ENCODE assay signal across 18 cellular contexts in genomic region chr2:206615417-206616089, GRCh38. TPM values are rescaled to one million over a fixed set of nuclear protein-coding genes. Genes with fewer than 3 reads are reported as not detected.
DNase-seq lines count a peak whose midpoint lies in the region; ATAC-seq, FAIRE-seq and TF ChIP-seq lines count a peak whose summit lies in the region.
"Had no signal": no experiment of that assay in that cellular context is flagged by ENCODE, and none has a peak within 500 bp of the region (broad histone marks: within the 10 kb centered on the region; RNA-seq: fewer than 3 reads in every experiment).

No MANE protein-coding gene starts in this region.

- in situ Hi-C loops in HepG2 (cut with HindIII; ENCODE audit: extremely low pct_ligation_motif_present, low pct_unique_long_range_greater_than_20kb), result no loop called here

- TF ChIP-seq CTCF in HepG2 (CRISPR knock-in tag; IDR thresholded peaks at IDR 0.05) (no peak), right lobe of liver (IDR thresholded peaks at IDR 0.05) (no peak), heart right ventricle (IDR thresholded peaks at IDR 0.05) (no peak), foreskin fibroblast (IDR thresholded peaks at IDR 0.05; ENCODE audit: low read depth, low read length) (no peak), progenitor cell of endocrine pancreas (IDR thresholded peaks at IDR 0.05; ENCODE audit: unreplicated experiment) (no peak)
- no peak for TF ChIP-seq CTCF in activated CD8-positive, alpha-beta T cell treated with anti-CD3 and anti-CD28 coated beads for 36 hours (IDR thresholded peaks at IDR 0.05)

- H3K36me3 ChIP-seq in HepG2 (replicated peaks in 1 of 2; ENCODE audit: control insufficient read depth in 1 of 2, insufficient read depth in 2 of 2, low read length in 2 of 2) (no peaks in the 10 kb centered on the region), right lobe of liver (no peaks in the 10 kb centered on the region), heart right ventricle (peaks cover 0 to 10% (median 0%) of the 10 kb centered on the region in 9 donors)
- H3K36me3 ChIP-seq: Peyer's patch had no signal

- TF ChIP-seq EP300 in HepG2 (IDR thresholded peaks at IDR 0.05; ENCODE audit: low read depth in 2 of 2, low read length in 2 of 2), result no peak
- TF ChIP-seq EP300 in HepG2 (CRISPR knock-in tag; IDR thresholded peaks at IDR 0.05; ENCODE audit: borderline replicate concordance), result no peak

- H3K9me3 Mint-ChIP-seq in activated CD8-positive, alpha-beta T cell treated with anti-CD3 and anti-CD28 coated beads for 36 hours, result no peaks in the 10 kb centered on the region
- H3K9me3 Mint-ChIP-seq in progenitor cell of endocrine pancreas (ENCODE audit: low read depth), result peaks cover 2% of the 10 kb centered on the region
- H3K9me3 Mint-ChIP-seq: H9 had no signal

- H3K36me3 Mint-ChIP-seq in activated CD8-positive, alpha-beta T cell treated with anti-CD3 and anti-CD28 coated beads for 36 hours (ENCODE audit: low read depth), result no peaks in the 10 kb centered on the region
- no peaks in the 10 kb centered on the region for H3K36me3 Mint-ChIP-seq in progenitor cell of endocrine pancreas (ENCODE audit: insufficient read depth)

- H3K27me3 ChIP-seq in HepG2 (ENCODE audit: control insufficient read depth in 1 of 2, insufficient read depth in 2 of 2, low read length in 2 of 2) (peaks cover 0 to 5% of the 10 kb centered on the region in 2 experiments; a peak in 1 of 5 replicates), right lobe of liver (no peaks in the 10 kb centered on the region), heart right ventricle (no peaks in the 10 kb centered on the region)
- H3K27me3 ChIP-seq: Peyer's patch had no signal

- 40% methylated on average over 7 of the region's 7 CpGs for WGBS in HepG2 (ENCODE audit: low lambda C conversion rate)
- 68% methylated on average over 4 of the region's 7 CpGs for WGBS in right lobe of liver (ENCODE audit: insufficient coverage, low coverage, low lambda C conversion rate, missing lambda C conversion rate)
- 68 to 72% methylated on average over 7 of the region's 7 CpGs for WGBS in heart right ventricle, 2 donors

- H3K4me3 ChIP-seq in HepG2 (replicated peaks in 1 of 3; ENCODE audit: insufficient read depth in 1 of 3, low read depth in 2 of 3, low read length in 3 of 3), result no peak overlapping the region
- no peak overlapping the region for H3K4me3 ChIP-seq in right lobe of liver
- H3K4me3 ChIP-seq in heart right ventricle, result no peak overlapping the region
- no peak overlapping the region for H3K4me3 ChIP-seq in foreskin fibroblast (ENCODE audit: low read depth in 1 of 2, low read length in 2 of 2)
- H3K4me3 ChIP-seq: Peyer's patch had no signal

- CTCF ChIA-PET in HepG2 (lab: Yijun Ruan, JAX; ENCODE audit: low intra/inter-chr PET ratio, low total read pairs), result no interaction called here
- CTCF ChIA-PET in activated CD8-positive, alpha-beta T cell treated with anti-CD3 and anti-CD28 coated beads for 36 hours (lab: Charles Lee), result no interaction called here

- H3K4me1 ChIP-seq in HepG2 (ENCODE audit: insufficient read depth, low read length) (no peaks in the 10 kb centered on the region), right lobe of liver (no peaks in the 10 kb centered on the region), heart right ventricle (peaks cover 0 to 12% (median 0%) of the 10 kb centered on the region in 9 donors)
- H3K4me1 ChIP-seq: Peyer's patch had no signal

- POLR2A ChIA-PET in HepG2 (lab: Yijun Ruan, JAX), result no interaction called here
- POLR2A ChIA-PET in activated CD8-positive, alpha-beta T cell treated with anti-CD3 and anti-CD28 coated beads for 36 hours (lab: Charles Lee), result no interaction called here

- H3K27me3 Mint-ChIP-seq in activated CD8-positive, alpha-beta T cell treated with anti-CD3 and anti-CD28 coated beads for 36 hours, result peaks cover 7% of the 10 kb centered on the region
- H3K27me3 Mint-ChIP-seq in progenitor cell of endocrine pancreas, result no peaks in the 10 kb centered on the region

- BruUV-seq in HepG2 (replicated peaks; lab: Mats Ljungman, UMichigan), result no TSS peak

- H2AFZ ChIP-seq in HepG2 (ENCODE audit: low read length), result no peak overlapping the region

- H3K79me2 ChIP-seq in HepG2 (ENCODE audit: insufficient read depth, low read length), result no peaks in the 10 kb centered on the region

- TF ChIP-seq POLR2A in HepG2 (IDR thresholded peaks at IDR 0.05; ENCODE audit: insufficient read depth in 1 of 2, low read depth in 2 of 2, low read length in 2 of 2), result no peak
- no peak for TF ChIP-seq POLR2A in right lobe of liver (IDR thresholded peaks at IDR 0.05)

- no peak for TF ChIP-seq RAD21 in HepG2 (CRISPR knock-in tag; IDR thresholded peaks at IDR 0.05)

- no peaks in the 10 kb centered on the region for H3K9me3 ChIP-seq in HepG2 (ENCODE audit: low read length)
- H3K9me3 ChIP-seq in right lobe of liver, result no peaks in the 10 kb centered on the region
- H3K9me3 ChIP-seq in heart right ventricle, result no peaks in the 10 kb centered on the region
- H3K9me3 ChIP-seq: Peyer's patch had no signal

- FAIRE-seq in HepG2 (lab: Jason Lieb, UNC), result no peak
- FAIRE-seq: GM19239 had no signal

- no peak overlapping the region for H3K4me2 ChIP-seq in HepG2 (ENCODE audit: low read depth, low read length)

- no peak overlapping the region for H3K4me3 Mint-ChIP-seq in activated CD8-positive, alpha-beta T cell treated with anti-CD3 and anti-CD28 coated beads for 36 hours
- no peak overlapping the region for H3K4me3 Mint-ChIP-seq in progenitor cell of endocrine pancreas (ENCODE audit: low read depth)

- intact Hi-C loops in HepG2 (cut with micrococcal nuclease; ENCODE audit: unreplicated experiment), result no loop called here
- intact Hi-C loops in right lobe of liver (cut with DNase I), result no loop called here
- intact Hi-C loops in heart right ventricle (cut with DNase I), result no loop called here
- intact Hi-C loops in activated CD8-positive, alpha-beta T cell treated with anti-CD3 and anti-CD28 coated beads for 36 hours (cut with micrococcal nuclease), result no loop called here

- DNase-seq in HepG2 (ENCODE audit: low spot score) (peak; percentile 13), right lobe of liver (no peak), RPMI7951 (ENCODE audit: low read depth) (peak; percentile 17), heart right ventricle (no peak), foreskin fibroblast (no peak), progenitor cell of endocrine pancreas (ENCODE audit: low spot score, unreplicated experiment) (no peak)
- no peak for DNase-seq in activated CD8-positive, alpha-beta T cell treated with anti-CD3 and anti-CD28 coated beads for 36 hours
- DNase-seq: C1 segment of cervical spinal cord, DMS153, H9, NCI-H1417 treated with DMSO at 0.1 percent for 48 hours, NCI-H1930, NCI-H510A, NCI-H82, Peyer's patch, SIG-M5 had no signal

- ATAC-seq in HepG2 (peak; percentile 98), right lobe of liver (no peak), heart right ventricle (peak in 6 of 8 donors; percentile 54 to 66 (median 61))
- ATAC-seq in activated CD8-positive, alpha-beta T cell treated with anti-CD3 and anti-CD28 coated beads for 36 hours, result no peak

- H3K27ac Mint-ChIP-seq in activated CD8-positive, alpha-beta T cell treated with anti-CD3 and anti-CD28 coated beads for 36 hours, result no peak overlapping the region
- H3K27ac Mint-ChIP-seq in progenitor cell of endocrine pancreas, result no peak overlapping the region

- H3K27ac ChIP-seq in HepG2 (ENCODE audit: extremely low read length, insufficient read depth, low read length) (no peak overlapping the region), right lobe of liver (no peak overlapping the region), heart right ventricle (peak overlapping the region in 6 of 10 donors; percentile 23 to 75 (median 52))
- H3K27ac ChIP-seq: Peyer's patch had no signal

- no peaks in the 10 kb centered on the region for H4K20me1 ChIP-seq in HepG2 (ENCODE audit: insufficient read depth, low read length)

- no peak overlapping the region for H3K9ac ChIP-seq in HepG2 (ENCODE audit: insufficient read depth, low read depth, low read length)

- no peaks in the 10 kb centered on the region for H3K4me1 Mint-ChIP-seq in activated CD8-positive, alpha-beta T cell treated with anti-CD3 and anti-CD28 coated beads for 36 hours (ENCODE audit: low read depth)
- peaks cover 5% of the 10 kb centered on the region for H3K4me1 Mint-ChIP-seq in progenitor cell of endocrine pancreas (ENCODE audit: low read depth)

TF ChIP-seq in HepG2, 621 proteins besides CTCF, POLR2A, EP300 and RAD21 (continues in another document):
- no peak for TF ChIP-seq REPIN1 (CRISPR knock-in tag; IDR thresholded peaks at IDR 0.05; ENCODE audit: borderline replicate concordance, low read depth)
- no peak for TF ChIP-seq BCL6 (CRISPR knock-in tag; IDR thresholded peaks at IDR 0.05)
- no peak for TF ChIP-seq MTF1 (CRISPR knock-in tag; IDR thresholded peaks at IDR 0.05)
- TF ChIP-seq HNRNPL (IDR thresholded peaks at IDR 0.05; ENCODE audit: low read depth, low read length), result no peak

RNA-seq across cellular contexts. Expression of gene FAM237A, which starts 26.7 kb away (rescaled TPM):
- total RNA-seq in HepG2 (2016; rRNA removed; fragmentation: Illumina TruSeq; extraction: Trizol), result not detected in 2 replicates
- not detected in 2 replicates for total RNA-seq in HepG2 (2016; cell fraction: cytosol; rRNA removed; fragmentation: Illumina TruSeq; extraction: Trizol; ENCODE audit: low read depth)
- not detected in 2 replicates for total RNA-seq in HepG2 (2016; cell fraction: insoluble cytoplasmic fraction; rRNA removed; fragmentation: Illumina TruSeq; extraction: Trizol)
- not detected in 2 replicates for total RNA-seq in HepG2 (2016; cell fraction: membrane; rRNA removed; fragmentation: Illumina TruSeq; extraction: Trizol)
- total RNA-seq in HepG2 (2016; cell fraction: nucleus; rRNA removed; fragmentation: Illumina TruSeq; extraction: Trizol), result not detected in 2 replicates
- not detected in 2 replicates for polyA plus RNA-seq in HepG2 (2011; rRNA removed)
- polyA plus RNA-seq in HepG2 (2011; cell fraction: cytosol; rRNA removed), result not detected in 2 replicates
- polyA plus RNA-seq in HepG2 (2011; cell fraction: nucleus; rRNA removed), result not detected in 2 replicates
- not detected in 2 replicates for polyA plus RNA-seq in HepG2 (2012)
- polyA plus RNA-seq in HepG2 (2016; cell fraction: cytosol; fragmentation: Illumina TruSeq; extraction: Trizol; ENCODE audit: low read depth), result not detected in 2 replicates
- not detected in 2 replicates for polyA plus RNA-seq in HepG2 (2016; cell fraction: insoluble cytoplasmic fraction; fragmentation: Illumina TruSeq; extraction: Trizol; ENCODE audit: low read depth)
- not detected in 2 replicates for polyA plus RNA-seq in HepG2 (2016; cell fraction: membrane; fragmentation: Illumina TruSeq; extraction: Trizol; ENCODE audit: low read depth)
- not detected in 2 replicates for polyA plus RNA-seq in HepG2 (2016; cell fraction: nucleus; fragmentation: Illumina TruSeq; extraction: Trizol; ENCODE audit: insufficient read depth, low read depth)
- not detected in 2 replicates for polyA minus RNA-seq in HepG2 (2011; rRNA and poly(A)+ RNA removed; ENCODE audit: low replicate concordance)
- not detected in 2 replicates for polyA minus RNA-seq in HepG2 (2011; cell fraction: cytosol; rRNA and poly(A)+ RNA removed)
- polyA minus RNA-seq in HepG2 (2011; cell fraction: nucleus; rRNA and poly(A)+ RNA removed), result not detected in 2 replicates
- not detected for total RNA-seq in right lobe of liver
- not detected in 2 replicates for total RNA-seq in RPMI7951 (2014; rRNA removed; shearing (Covaris generic))
- 1 to 10 TPM in 5 of 10 donors, under 1 TPM in 2, not detected in 3; 0.31 to 3.0 (median 2.0) TPM for total RNA-seq in heart right ventricle
- not detected for polyA plus RNA-seq in heart right ventricle
- total RNA-seq in activated CD8-positive, alpha-beta T cell treated with anti-CD3 and anti-CD28 coated beads for 36 hours, result not detected
- not detected in 2 replicates for total RNA-seq in progenitor cell of endocrine pancreas
- total RNA-seq: A673, H9, Peyer's patch had no signal

Comparison
In these comparisons a context has a peak if more than half of its experiments do, and no peak if none do; other contexts are left out.
1. ATAC-seq: peak in HepG2 (single experiment) and heart right ventricle (6 of 8); none in right lobe of liver (0 of 4) and activated CD8-positive, alpha-beta T cell treated with anti-CD3 and anti-CD28 coated beads for 36 hours (single experiment).
2. DNase-seq: peak in HepG2 (single experiment) and RPMI7951 (single experiment); none in right lobe of liver (0 of 3), heart right ventricle (0 of 2), foreskin fibroblast (0 of 2), activated CD8-positive, alpha-beta T cell treated with anti-CD3 and anti-CD28 coated beads for 36 hours (single experiment) and progenitor cell of endocrine pancreas (single experiment).
3. H3K27ac ChIP-seq: peak in heart right ventricle (6 of 10); none in HepG2 (single experiment) and right lobe of liver (0 of 3).